In the genomic region with DNA sequence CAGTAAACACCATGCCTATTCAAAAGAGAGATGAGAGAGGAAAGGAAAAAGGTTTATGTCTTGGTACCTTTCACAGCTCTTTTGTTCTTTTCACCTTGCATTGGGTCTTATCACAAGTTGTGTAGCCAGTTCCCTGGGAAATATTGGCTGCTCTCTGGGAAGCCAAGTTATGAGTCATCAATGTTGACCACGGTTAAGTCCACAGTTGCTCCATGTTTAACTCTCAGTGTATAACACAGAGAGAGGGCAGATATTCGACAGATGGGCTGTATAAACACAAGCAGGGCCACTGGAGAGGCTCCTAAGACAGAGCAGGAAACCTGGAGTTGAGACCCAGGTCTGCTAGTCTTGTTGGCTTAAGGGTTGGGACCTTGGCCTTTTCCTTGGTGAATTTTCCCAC, we compare ENCODE assay signal across 19 cellular contexts.
A peak's percentile ranks its signal among the peaks of the same experiment; 100 is the strongest.
DNase-seq lines count a peak whose midpoint lies in the region; ATAC-seq and TF ChIP-seq lines count a peak whose summit lies in the region.
"Had no signal": no experiment of that assay in that cellular context is flagged by ENCODE, and none has a peak within 500 bp of the region (broad histone marks: within the 10 kb centered on the region; RNA-seq: fewer than 3 reads in every experiment).

No MANE protein-coding gene starts in this region.

- peaks cover 8% of the 10 kb centered on the region for H3K4me1 Mint-ChIP-seq in neural progenitor cell
- H3K4me1 Mint-ChIP-seq in activated CD8-positive, alpha-beta T cell treated with anti-CD3 and anti-CD28 coated beads, Interleukin-2, amount 10 ng/mL, durations not matched to agents 7 days and 5 days (ENCODE audit: low read depth) = no peaks in the 10 kb centered on the region
- H3K4me1 Mint-ChIP-seq: activated CD4-positive, alpha-beta T cell treated with anti-CD3 and anti-CD28 coated beads, Interleukin-2, amount 10 ng/mL, durations not matched to agents 7 days and 5 days had no signal

- no peaks in the 10 kb centered on the region for H3F3A ChIP-seq in neural progenitor cell (ENCODE audit: low read depth)

- H3K27me3 Mint-ChIP-seq in neural progenitor cell (ENCODE audit: insufficient read depth, low read depth) = no peaks in the 10 kb centered on the region
- H3K27me3 Mint-ChIP-seq in activated CD8-positive, alpha-beta T cell treated with anti-CD3 and anti-CD28 coated beads, Interleukin-2, amount 10 ng/mL, durations not matched to agents 7 days and 5 days (ENCODE audit: low read depth) = no peaks in the 10 kb centered on the region
- H3K27me3 Mint-ChIP-seq: activated CD4-positive, alpha-beta T cell treated with anti-CD3 and anti-CD28 coated beads, Interleukin-2, amount 10 ng/mL, durations not matched to agents 7 days and 5 days had no signal

- no peaks in the 10 kb centered on the region for H3K36me3 Mint-ChIP-seq in neural progenitor cell
- H3K36me3 Mint-ChIP-seq in activated CD8-positive, alpha-beta T cell treated with anti-CD3 and anti-CD28 coated beads, Interleukin-2, amount 10 ng/mL, durations not matched to agents 7 days and 5 days (ENCODE audit: low read depth) = no peaks in the 10 kb centered on the region
- H3K36me3 Mint-ChIP-seq: CD8-positive, alpha-beta T cell had no signal

- H3K4me1 ChIP-seq in neural progenitor cell = no peaks in the 10 kb centered on the region
- H3K4me1 ChIP-seq: right lobe of liver, testis had no signal

- H4K20me1 ChIP-seq in neural progenitor cell (ENCODE audit: low read depth) = no peaks in the 10 kb centered on the region

- H2AFZ ChIP-seq in neural progenitor cell (replicated peaks) = no peak overlapping the region

- no peaks in the 10 kb centered on the region for H3K36me3 ChIP-seq in neural progenitor cell
- H3K36me3 ChIP-seq: right lobe of liver had no signal

- no peak overlapping the region for H3K4me2 ChIP-seq in neural progenitor cell

- H3K4me3 ChIP-seq in astrocyte of the spinal cord (ENCODE audit: low read depth, low read length) (no peak overlapping the region), neural progenitor cell (no peak overlapping the region)
- H3K4me3 ChIP-seq: right lobe of liver, testis had no signal

- peaks cover 21% of the 10 kb centered on the region for H3K9me3 Mint-ChIP-seq in neural progenitor cell
- no peaks in the 10 kb centered on the region for H3K9me3 Mint-ChIP-seq in activated CD8-positive, alpha-beta T cell treated with anti-CD3 and anti-CD28 coated beads, Interleukin-2, amount 10 ng/mL, durations not matched to agents 7 days and 5 days (ENCODE audit: insufficient read depth)
- H3K9me3 Mint-ChIP-seq: activated CD4-positive, alpha-beta T cell treated with anti-CD3 and anti-CD28 coated beads, Interleukin-2, amount 10 ng/mL, durations not matched to agents 7 days and 5 days; CD8-positive, alpha-beta T cell had no signal

- in situ Hi-C loops in astrocyte of the spinal cord (cut with HindIII; ENCODE audit: low sequenced_read_pairs) = no loop called here

- no peak overlapping the region for H3K27ac ChIP-seq in neural progenitor cell
- H3K27ac ChIP-seq: right lobe of liver, RWPE1, testis had no signal

- H3K27me3 ChIP-seq in neural progenitor cell = no peaks in the 10 kb centered on the region
- H3K27me3 ChIP-seq: right lobe of liver, testis had no signal

- ATAC-seq in activated CD8-positive, alpha-beta T cell treated with anti-CD3 and anti-CD28 coated beads, Interleukin-2, amount 10 ng/mL, durations not matched to agents 7 days and 5 days = no peak
- ATAC-seq: CD8-positive, alpha-beta T cell had no signal

- no peak for TF ChIP-seq CTCF in astrocyte of the spinal cord (IDR thresholded peaks at IDR 0.05; ENCODE audit: low read depth, low read length)
- TF ChIP-seq CTCF in neural progenitor cell (IDR thresholded peaks at IDR 0.05) = no peak

- no peaks in the 10 kb centered on the region for H3K9me3 ChIP-seq in neural progenitor cell (ENCODE audit: low read depth)
- H3K9me3 ChIP-seq: right lobe of liver, testis had no signal

- H3K9ac ChIP-seq in neural progenitor cell = no peak overlapping the region

- POLR2A ChIA-PET in activated CD8-positive, alpha-beta T cell treated with anti-CD3 and anti-CD28 coated beads, Interleukin-2, amount 10 ng/mL, durations not matched to agents 7 days and 5 days (lab: Charles Lee) = no interaction called here

- no peaks in the 10 kb centered on the region for H3K79me2 ChIP-seq in neural progenitor cell (ENCODE audit: low read depth)

- H3K4me3 Mint-ChIP-seq in neural progenitor cell = no peak overlapping the region
- no peak overlapping the region for H3K4me3 Mint-ChIP-seq in activated CD8-positive, alpha-beta T cell treated with anti-CD3 and anti-CD28 coated beads, Interleukin-2, amount 10 ng/mL, durations not matched to agents 7 days and 5 days
- H3K4me3 Mint-ChIP-seq: activated CD4-positive, alpha-beta T cell treated with anti-CD3 and anti-CD28 coated beads, Interleukin-2, amount 10 ng/mL, durations not matched to agents 7 days and 5 days; CD8-positive, alpha-beta T cell had no signal

- CTCF ChIA-PET in activated CD8-positive, alpha-beta T cell treated with anti-CD3 and anti-CD28 coated beads, Interleukin-2, amount 10 ng/mL, durations not matched to agents 7 days and 5 days (lab: Charles Lee) = no interaction called here

- DNase-seq in DMS53 treated with DMSO at 0.1 percent for 48 hours (lab: John Stamatoyannopoulos, UW; ENCODE audit: unreplicated experiment) = peak; percentile 77
- peak; percentile 26 for DNase-seq in M059J (ENCODE audit: low read depth)
- peak; percentile 64 for DNase-seq in astrocyte of the spinal cord (ENCODE audit: low read depth, low spot score)
- no peak for DNase-seq in neural progenitor cell (ENCODE audit: low spot score)
- no peak for DNase-seq in DMS 273 (lab: John Stamatoyannopoulos, UW; ENCODE audit: unreplicated experiment)
- no peak for DNase-seq in activated CD4-positive, alpha-beta T cell treated with anti-CD3 and anti-CD28 coated beads for 1 hour
- DNase-seq in activated CD8-positive, alpha-beta T cell treated with anti-CD3 and anti-CD28 coated beads, Interleukin-2, amount 10 ng/mL, durations not matched to agents 7 days and 5 days = no peak
- DNase-seq: activated CD4-positive, alpha-beta T cell treated with anti-CD3 and anti-CD28 coated beads, Interleukin-2, amount 10 ng/mL, durations not matched to agents 7 days and 5 days; activated CD8-positive, alpha-beta memory T cell treated with anti-CD3 and anti-CD28 coated beads, Interleukin-2, amount 50 U/mL, for 4 hours; activated effector memory CD4-positive, alpha-beta T cell treated with anti-CD3 and anti-CD28 coated beads, Interleukin-2, amount 50 U/mL, for 16 hours; CD8-positive, alpha-beta T cell; central memory CD4-positive, alpha-beta T cell; erythroblast; KG1; NCI-H1105 treated with DMSO at 0.1 percent for 48 hours; nucleus accumbens; right lobe of liver; testis had no signal

- H3K27ac Mint-ChIP-seq in neural progenitor cell = peak overlapping the region; percentile 33
- H3K27ac Mint-ChIP-seq in activated CD8-positive, alpha-beta T cell treated with anti-CD3 and anti-CD28 coated beads, Interleukin-2, amount 10 ng/mL, durations not matched to agents 7 days and 5 days = no peak overlapping the region
- H3K27ac Mint-ChIP-seq: activated CD4-positive, alpha-beta T cell treated with anti-CD3 and anti-CD28 coated beads, Interleukin-2, amount 10 ng/mL, durations not matched to agents 7 days and 5 days; CD8-positive, alpha-beta T cell had no signal

Comparison
In these comparisons a context has a peak if more than half of its experiments do, and no peak if none do; other contexts are left out.
1. DNase-seq: peak in DMS53 treated with DMSO at 0.1 percent for 48 hours (single experiment), M059J (single experiment) and astrocyte of the spinal cord (single experiment); none in neural progenitor cell (single experiment), DMS 273 (single experiment), activated CD4-positive, alpha-beta T cell treated with anti-CD3 and anti-CD28 coated beads for 1 hour (single experiment) and activated CD8-positive, alpha-beta T cell treated with anti-CD3 and anti-CD28 coated beads, Interleukin-2, amount 10 ng/mL, durations not matched to agents 7 days and 5 days (single experiment).